27 cellular contexts compared by ENCODE assay signal in genomic region chr19:10329555-10329954, GRCh38. TPM values are rescaled to one million over a fixed set of nuclear protein-coding genes. Genes with fewer than 3 reads are reported as not detected.
"Had no signal": no experiment of that assay in that cellular context is flagged by ENCODE, and none has a peak within 500 bp of the region (broad histone marks: within the 10 kb centered on the region; RNA-seq: fewer than 3 reads in every experiment).

No MANE protein-coding gene starts in this region.

- H3K4me3 Mint-ChIP-seq: dendritic cell treated with granulocyte-macrophage colony-stimulating factor and Interleukin-4, amounts not matched to agents 40 ng/mL and 50 ng/mL, for 4 days; endodermal cell; neural progenitor cell; stimulated activated effector memory CD8-positive, alpha-beta T cell treated with anti-CD3 and anti-CD28 coated beads, Interleukin-12 subunit alpha, Interleukin-12 subunit beta, amount 100 ng/mL, for 72 hours; stimulated activated naive CD8-positive, alpha-beta T cell treated with anti-CD3 and anti-CD28 coated beads, Interleukin-15, Interleukin-2, amounts not matched to agents 100 ng/mL and 50 ng/mL, for 24 hours had no signal

- H3K9me3 ChIP-seq: gastrocnemius medialis, heart left ventricle, prostate gland, right atrium auricular region, sigmoid colon, suprapubic skin, transverse colon, vagina had no signal

- H2AFZ ChIP-seq: hepatocyte, neural progenitor cell had no signal

- H3K9me3 Mint-ChIP-seq: dendritic cell treated with granulocyte-macrophage colony-stimulating factor and Interleukin-4, amounts not matched to agents 40 ng/mL and 50 ng/mL, for 4 days; endodermal cell; naive thymus-derived CD8-positive, alpha-beta T cell; neural progenitor cell; stimulated activated effector memory CD8-positive, alpha-beta T cell treated with anti-CD3 and anti-CD28 coated beads, Interleukin-12 subunit alpha, Interleukin-12 subunit beta, amount 100 ng/mL, for 72 hours; stimulated activated naive CD8-positive, alpha-beta T cell treated with anti-CD3 and anti-CD28 coated beads, Interleukin-15, Interleukin-2, amounts not matched to agents 100 ng/mL and 50 ng/mL, for 24 hours had no signal

- H3K4me2 ChIP-seq: hepatocyte, neural progenitor cell had no signal

- H3K27me3 ChIP-seq: gastrocnemius medialis, heart left ventricle, hepatocyte, right atrium auricular region, sigmoid colon, suprapubic skin, transverse colon, vagina had no signal

- H3K27ac ChIP-seq: epithelial cell of prostate, gastrocnemius medialis, heart left ventricle, hepatocyte, neural progenitor cell, prostate gland, right atrium auricular region, sigmoid colon, suprapubic skin, transverse colon, vagina had no signal

- H3K27ac Mint-ChIP-seq: dendritic cell treated with granulocyte-macrophage colony-stimulating factor and Interleukin-4, amounts not matched to agents 40 ng/mL and 50 ng/mL, for 4 days; endodermal cell; neural progenitor cell; stimulated activated effector memory CD8-positive, alpha-beta T cell treated with anti-CD3 and anti-CD28 coated beads, Interleukin-12 subunit alpha, Interleukin-12 subunit beta, amount 100 ng/mL, for 72 hours; stimulated activated naive CD8-positive, alpha-beta T cell treated with anti-CD3 and anti-CD28 coated beads, Interleukin-15, Interleukin-2, amounts not matched to agents 100 ng/mL and 50 ng/mL, for 24 hours had no signal

- DNase-seq: effector CD8-positive, alpha-beta T cell; endodermal cell; foreskin fibroblast; gastrocnemius medialis; heart left ventricle; kidney; mesendoderm; midbrain; naive thymus-derived CD8-positive, alpha-beta T cell; sigmoid colon; stimulated activated CD4-positive, alpha-beta T cell treated with anti-CD3 and anti-CD28 coated beads, Interleukin-2, amount 100 ng/mL, for 24 hours; stimulated activated CD4-positive, alpha-beta T cell treated with anti-CD3 and anti-CD28 coated beads, Interleukin-4, amount 100 ng/mL, for 24 hours; transverse colon had no signal

- ATAC-seq: esophagus mucosa; gastrocnemius medialis; heart left ventricle; left lobe of liver; naive thymus-derived CD8-positive, alpha-beta T cell; stimulated activated effector memory CD8-positive, alpha-beta T cell treated with anti-CD3 and anti-CD28 coated beads, Interleukin-12 subunit alpha, Interleukin-12 subunit beta, amount 100 ng/mL, for 72 hours had no signal

- H3K27me3 Mint-ChIP-seq: dendritic cell treated with granulocyte-macrophage colony-stimulating factor and Interleukin-4, amounts not matched to agents 40 ng/mL and 50 ng/mL, for 4 days; naive thymus-derived CD8-positive, alpha-beta T cell; stimulated activated naive CD8-positive, alpha-beta T cell treated with anti-CD3 and anti-CD28 coated beads, Interleukin-15, Interleukin-2, amounts not matched to agents 100 ng/mL and 50 ng/mL, for 24 hours had no signal

- H3K4me3 ChIP-seq: gastrocnemius medialis, heart left ventricle, hepatocyte, lung, neural progenitor cell, prostate gland, right atrium auricular region, sigmoid colon, suprapubic skin, transverse colon, vagina had no signal

RNA-seq across cellular contexts. Expression of gene ICAM5, which starts 39.8 kb away (rescaled TPM):
- total RNA-seq: gastrocnemius medialis; naive thymus-derived CD8-positive, alpha-beta T cell; skeletal muscle tissue had no signal
- polyA plus RNA-seq: naive thymus-derived CD8-positive, alpha-beta T cell had no signal
